Comparison of ENCODE assay signal across 18 cellular contexts in the genomic region with DNA sequence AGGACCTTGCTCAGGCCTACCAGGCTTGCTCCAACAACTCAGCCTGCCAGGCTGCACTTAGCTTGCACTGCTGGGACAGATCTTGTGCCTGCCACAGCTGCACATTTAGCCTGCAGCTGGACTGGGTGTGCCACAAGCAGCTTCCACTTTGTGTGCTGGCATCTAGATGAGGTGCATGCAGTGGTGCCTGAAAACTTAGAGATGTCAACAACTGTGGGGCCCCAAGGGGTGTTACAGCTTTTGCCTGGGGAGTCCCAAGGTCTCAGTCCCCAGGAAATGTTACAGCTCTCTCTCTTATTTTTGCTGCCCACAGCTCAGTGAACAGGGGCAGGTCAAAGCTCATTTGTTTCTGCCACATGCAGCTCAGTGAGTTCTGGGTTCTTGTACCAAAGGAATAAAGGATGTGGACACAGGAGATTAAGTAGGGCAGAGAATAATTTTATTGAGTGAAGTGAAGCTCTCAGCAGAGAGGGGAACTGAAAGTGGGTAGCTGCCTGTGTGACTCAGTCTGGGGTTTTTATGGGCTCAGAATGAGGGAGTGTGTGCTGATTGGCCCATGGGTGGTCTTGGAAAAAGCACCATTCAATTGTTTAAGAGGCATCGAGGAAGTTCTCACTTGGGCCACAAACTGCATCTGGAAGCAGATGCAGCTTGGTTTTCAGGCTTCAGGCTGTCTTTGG.
DNase-seq lines count a peak whose midpoint lies in the region; ATAC-seq and FAIRE-seq lines count a peak whose summit lies in the region.
"Had no signal": no experiment of that assay in that cellular context is flagged by ENCODE, and none has a peak within 500 bp of the region (broad histone marks: within the 10 kb centered on the region; RNA-seq: fewer than 3 reads in every experiment).

No MANE protein-coding gene starts in this region.

- no peak for FAIRE-seq in GM19239 (lab: Jason Lieb, UNC)
- FAIRE-seq: D721Med, HTR-8/SVneo had no signal

- peak; percentile 51 for DNase-seq in NOMO-1 treated with DMSO at 0.1 percent for 48 hours (lab: John Stamatoyannopoulos, UW; ENCODE audit: unreplicated experiment)
- DNase-seq in stimulated activated naive B cell treated with anti-CD40 and anti-IgM and Interleukin-4, amounts not matched to agents 10 μg/mL and 1 μg/mL and 100 μg/mL, for 72 hours: no peak
- no peak for DNase-seq in nucleus accumbens (lab: John Stamatoyannopoulos, UW)
- DNase-seq in GM19239 (ENCODE audit: insufficient read length, low spot score): no peak
- no peak for DNase-seq in stimulated activated CD4-positive, alpha-beta T cell treated with anti-CD3 and anti-CD28 coated beads, Interleukin-4, amount 100 ng/mL, for 1 hour
- no peak for DNase-seq in substantia nigra (lab: John Stamatoyannopoulos, UW)
- DNase-seq: activated naive CD8-positive, alpha-beta T cell treated with anti-CD3 and anti-CD28 coated beads, Interleukin-2, amount 10 ng/mL, durations not matched to agents 7 days and 5 days; body of pancreas; GOT3; left lung; NCI-H524 treated with DMSO at 0.1 percent for 48 hours; stimulated activated CD4-positive, alpha-beta T cell treated with anti-CD3 and anti-CD28 coated beads, Interleukin-4, amount 100 ng/mL, for 4 hours had no signal

- H3K27me3 Mint-ChIP-seq in stimulated activated naive B cell treated with anti-CD40 and anti-IgM and Interleukin-4, amounts not matched to agents 10 μg/mL and 1 μg/mL and 100 μg/mL, for 72 hours: no peaks in the 10 kb centered on the region
- H3K27me3 Mint-ChIP-seq: activated naive CD8-positive, alpha-beta T cell treated with anti-CD3 and anti-CD28 coated beads, Interleukin-2, amount 10 ng/mL, durations not matched to agents 7 days and 5 days had no signal

- peak; percentile 58 for ATAC-seq in GM21529 (IDR thresholded peaks at IDR 0.05; ENCODE audit: unreplicated experiment)
- ATAC-seq in HG03066 (IDR thresholded peaks at IDR 0.05; ENCODE audit: low read depth, unreplicated experiment): peak; percentile 67
- ATAC-seq in stimulated activated naive B cell treated with anti-CD40 and anti-IgM and Interleukin-4, amounts not matched to agents 10 μg/mL and 1 μg/mL and 100 μg/mL, for 72 hours (replicated peaks): peak; percentile 66 to 82
- ATAC-seq: body of pancreas, left lung had no signal

- no peaks in the 10 kb centered on the region for H3K36me3 Mint-ChIP-seq in stimulated activated naive B cell treated with anti-CD40 and anti-IgM and Interleukin-4, amounts not matched to agents 10 μg/mL and 1 μg/mL and 100 μg/mL, for 72 hours
- H3K36me3 Mint-ChIP-seq: activated naive CD8-positive, alpha-beta T cell treated with anti-CD3 and anti-CD28 coated beads, Interleukin-2, amount 10 ng/mL, durations not matched to agents 7 days and 5 days had no signal

- no peaks in the 10 kb centered on the region for H3K4me1 Mint-ChIP-seq in stimulated activated naive B cell treated with anti-CD40 and anti-IgM and Interleukin-4, amounts not matched to agents 10 μg/mL and 1 μg/mL and 100 μg/mL, for 72 hours
- H3K4me1 Mint-ChIP-seq: activated naive CD8-positive, alpha-beta T cell treated with anti-CD3 and anti-CD28 coated beads, Interleukin-2, amount 10 ng/mL, durations not matched to agents 7 days and 5 days; neural crest cell had no signal

- H3K4me3 Mint-ChIP-seq in stimulated activated naive B cell treated with anti-CD40 and anti-IgM and Interleukin-4, amounts not matched to agents 10 μg/mL and 1 μg/mL and 100 μg/mL, for 72 hours: no peak overlapping the region
- H3K4me3 Mint-ChIP-seq: activated naive CD8-positive, alpha-beta T cell treated with anti-CD3 and anti-CD28 coated beads, Interleukin-2, amount 10 ng/mL, durations not matched to agents 7 days and 5 days; activated T-helper 1 cell treated with anti-CD3 and anti-CD28 coated beads, Interleukin-12 subunit alpha, Interleukin-12 subunit beta, Interleukin-2, Interleukin-4 antibody, amounts not matched to agents 30 ng/mL and 10 ng/mL and 1 ng/mL, durations not matched to agents 14 hours and 24 hours and 36 hours; neural crest cell had no signal

- peaks cover 4 to 6% of the 10 kb centered on the region in 2 donors for H3K9me3 Mint-ChIP-seq in stimulated activated naive B cell treated with anti-CD40 and anti-IgM and Interleukin-4, amounts not matched to agents 10 μg/mL and 1 μg/mL and 100 μg/mL, for 72 hours
- H3K9me3 Mint-ChIP-seq: activated T-helper 1 cell treated with anti-CD3 and anti-CD28 coated beads, Interleukin-12 subunit alpha, Interleukin-12 subunit beta, Interleukin-2, Interleukin-4 antibody, amounts not matched to agents 30 ng/mL and 10 ng/mL and 1 ng/mL, durations not matched to agents 14 hours and 24 hours and 36 hours had no signal

- H3K27ac Mint-ChIP-seq in stimulated activated naive B cell treated with anti-CD40 and anti-IgM and Interleukin-4, amounts not matched to agents 10 μg/mL and 1 μg/mL and 100 μg/mL, for 72 hours: no peak overlapping the region
- H3K27ac Mint-ChIP-seq: activated naive CD8-positive, alpha-beta T cell treated with anti-CD3 and anti-CD28 coated beads, Interleukin-2, amount 10 ng/mL, durations not matched to agents 7 days and 5 days; activated T-helper 1 cell treated with anti-CD3 and anti-CD28 coated beads, Interleukin-12 subunit alpha, Interleukin-12 subunit beta, Interleukin-2, Interleukin-4 antibody, amounts not matched to agents 30 ng/mL and 10 ng/mL and 1 ng/mL, durations not matched to agents 14 hours and 24 hours and 36 hours had no signal

- no peak overlapping the region for H3K27ac ChIP-seq in substantia nigra (ENCODE audit: low read depth, low read length, poor library complexity, severe bottlenecking)
- H3K27ac ChIP-seq: body of pancreas, left lung had no signal
